Comparison of ENCODE assay signal across 24 cellular contexts in genomic region chr16:606656-607307, GRCh38.
"Had no signal": no experiment of that assay in that cellular context is flagged by ENCODE, and none has a peak within 500 bp of the region (broad histone marks: within the 10 kb centered on the region; RNA-seq: fewer than 3 reads in every experiment).

No MANE protein-coding gene starts in this region.

- H3K9me3 Mint-ChIP-seq: activated CD4-positive, alpha-beta memory T cell treated with anti-CD3 and anti-CD28 coated beads for 36 hours; activated naive CD4-positive, alpha-beta T cell treated with anti-CD3 and anti-CD28 coated beads for 36 hours; activated T-cell treated with anti-CD3 and anti-CD28 coated beads, Interleukin-2, amount 50 U/mL, for 4 hours had no signal

- H3K27ac Mint-ChIP-seq: activated B cell treated with CpG ODN at 0.5 μM for 24 hours; activated CD4-positive, alpha-beta memory T cell treated with anti-CD3 and anti-CD28 coated beads for 36 hours; activated CD4-positive, alpha-beta T cell treated with anti-CD3 and anti-CD28 coated beads, Interleukin-2, amount 10 ng/mL, durations not matched to agents 7 days and 5 days; activated naive CD4-positive, alpha-beta T cell treated with anti-CD3 and anti-CD28 coated beads for 36 hours; activated naive CD8-positive, alpha-beta T cell; T-helper 17 cell had no signal

- H3K27me3 Mint-ChIP-seq: activated B cell treated with CpG ODN at 0.5 μM for 24 hours; activated CD4-positive, alpha-beta memory T cell treated with anti-CD3 and anti-CD28 coated beads for 36 hours; activated CD4-positive, alpha-beta T cell treated with anti-CD3 and anti-CD28 coated beads, Interleukin-2, amount 10 ng/mL, durations not matched to agents 7 days and 5 days; activated naive CD8-positive, alpha-beta T cell; T-helper 17 cell had no signal

- H3K27ac ChIP-seq: brain microvascular endothelial cell, cardiac muscle cell, Peyer's patch, RWPE1 had no signal

- H3K36me3 Mint-ChIP-seq: activated naive CD8-positive, alpha-beta T cell had no signal

- H3K27me3 ChIP-seq: brain microvascular endothelial cell, cardiac muscle cell, Peyer's patch had no signal

- DNase-seq: activated B cell treated with CpG ODN at 0.5 μM for 24 hours; activated CD4-positive, alpha-beta memory T cell treated with anti-CD3 and anti-CD28 coated beads for 36 hours; activated CD4-positive, alpha-beta T cell treated with anti-CD3 and anti-CD28 coated beads, Interleukin-2, amount 10 ng/mL, durations not matched to agents 7 days and 5 days; activated CD8-positive, alpha-beta memory T cell treated with anti-CD3 and anti-CD28 coated beads for 24 hours; activated effector memory CD4-positive, alpha-beta T cell treated with anti-CD3 and anti-CD28 coated beads, Interleukin-2, amount 50 U/mL, for 16 hours; activated naive CD4-positive, alpha-beta T cell treated with anti-CD3 and anti-CD28 coated beads for 36 hours; activated T-cell treated with anti-CD3 and anti-CD28 coated beads, Interleukin-2, amount 50 U/mL, for 4 hours; brain microvascular endothelial cell; cerebellar nuclear complex; KBM-7; NCI-H1048; NCI-H146; NCI-H187 treated with DMSO at 0.1 percent for 48 hours; NCI-H2081 treated with DMSO at 0.1 percent for 48 hours; NCI-H2227 treated with DMSO at 0.1 percent for 48 hours; NCI-H446 treated with DMSO at 0.1 percent for 48 hours; NCI-H526 treated with DMSO at 0.1 percent for 48 hours; Peyer's patch; SHP77 treated with DMSO at 0.1 percent for 48 hours; T-helper 17 cell; T-helper 9 cell had no signal

- H3K4me3 ChIP-seq: cardiac muscle cell, Peyer's patch had no signal

- H3K4me3 Mint-ChIP-seq: activated B cell treated with CpG ODN at 0.5 μM for 24 hours; activated CD4-positive, alpha-beta memory T cell treated with anti-CD3 and anti-CD28 coated beads for 36 hours; activated CD4-positive, alpha-beta T cell treated with anti-CD3 and anti-CD28 coated beads, Interleukin-2, amount 10 ng/mL, durations not matched to agents 7 days and 5 days; activated naive CD4-positive, alpha-beta T cell treated with anti-CD3 and anti-CD28 coated beads for 36 hours; activated naive CD8-positive, alpha-beta T cell; activated T-cell treated with anti-CD3 and anti-CD28 coated beads, Interleukin-2, amount 50 U/mL, for 4 hours; T-helper 17 cell had no signal

- ATAC-seq: activated T-cell treated with anti-CD3 and anti-CD28 coated beads, Interleukin-2, amount 50 U/mL, for 4 hours; T-helper 17 cell had no signal

- H3K36me3 ChIP-seq: brain microvascular endothelial cell, cardiac muscle cell, Peyer's patch had no signal

- H3K9me3 ChIP-seq: Peyer's patch had no signal
